2 cellular contexts compared by ENCODE assay signal in the genomic region with DNA sequence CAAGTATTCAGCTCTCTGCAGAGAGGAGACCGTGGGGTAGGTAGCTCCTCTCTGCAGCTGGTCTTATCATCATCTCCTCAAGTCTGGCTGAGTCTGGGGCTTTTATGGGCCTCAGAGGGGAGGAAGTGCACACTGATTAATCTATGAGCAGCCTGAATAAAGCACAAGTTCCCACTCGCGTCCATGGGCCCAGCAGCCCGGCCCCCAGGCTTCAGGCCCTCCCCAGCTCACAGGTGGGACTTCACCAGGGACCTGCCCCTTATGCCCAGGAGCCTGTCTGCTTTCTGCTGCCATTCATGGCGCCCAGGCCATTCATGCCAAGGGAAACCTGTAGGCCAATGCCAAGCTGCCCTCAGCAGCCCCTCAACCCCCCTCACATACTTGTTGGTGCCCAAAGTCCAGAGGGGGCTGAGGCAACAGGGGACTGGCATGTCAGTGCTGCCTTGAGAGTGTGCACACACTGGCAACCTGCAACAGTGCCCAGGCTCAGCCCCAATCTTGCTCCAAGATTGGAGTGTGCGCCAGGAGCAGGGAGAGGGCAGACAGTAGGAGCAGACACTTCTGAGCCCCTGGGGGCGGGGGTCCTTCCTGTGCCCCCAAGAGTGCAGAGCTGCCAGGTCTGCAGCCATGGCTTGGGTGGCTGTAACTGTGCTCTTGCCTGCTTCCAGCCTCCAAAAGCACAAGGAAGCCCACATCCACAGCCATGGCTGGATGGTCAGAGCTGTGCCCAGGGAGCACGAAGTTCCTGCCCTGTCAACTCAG.
TF ChIP-seq lines count a peak whose summit lies in the region.

No MANE protein-coding gene starts in this region.

TF ChIP-seq in GM23338, 12 proteins besides CTCF, POLR2A, EP300 and RAD21:
- TF ChIP-seq POLR2AphosphoS5 (IDR thresholded peaks at IDR 0.05; ENCODE audit: low read depth) (no peak), CREB1 (CRISPR knock-in tag; IDR thresholded peaks at IDR 0.05; ENCODE audit: low read depth) (no peak), EZH2 (IDR thresholded peaks at IDR 0.05; ENCODE audit: low read depth, unreplicated experiment) (no peak)

TF ChIP-seq in H1, 55 proteins besides CTCF, POLR2A, EP300 and RAD21:
- TF ChIP-seq EGR1 (IDR thresholded peaks at IDR 0.05; ENCODE audit: borderline replicate concordance, low read depth, low read length) (no peak), HDAC2 (IDR thresholded peaks at IDR 0.05; ENCODE audit: borderline replicate concordance in 1 of 2, low read depth in 2 of 2, low read length in 2 of 2) (no peak), TBP (IDR thresholded peaks at IDR 0.05; ENCODE audit: low read depth, low read length) (no peak), CREB1 (IDR thresholded peaks at IDR 0.05) (no peak), NRF1 (IDR thresholded peaks at IDR 0.05; ENCODE audit: low read depth, low read length) (no peak), SIN3A (conservative IDR thresholded peaks at IDR 0.05 in 1 of 2, IDR thresholded peaks at IDR 0.05 in 1 of 2; ENCODE audit: low read depth in 1 of 2, low read length in 2 of 2) (no peak), TAF1 (IDR thresholded peaks at IDR 0.05; ENCODE audit: low read depth, low read length) (no peak), KDM4A (IDR thresholded peaks at IDR 0.05; ENCODE audit: low read depth, low read length, severe bottlenecking) (no peak), CBX5 (IDR thresholded peaks at IDR 0.05; ENCODE audit: low read depth, low read length) (no peak), SAP30 (IDR thresholded peaks at IDR 0.05; ENCODE audit: insufficient read depth, insufficient replicate concordance, low read length) (no peak), BACH1 (IDR thresholded peaks at IDR 0.05; ENCODE audit: low read length) (no peak), CTBP2 (IDR thresholded peaks at IDR 0.05; ENCODE audit: borderline replicate concordance, insufficient read depth, insufficient read length, low read length) (no peak), JUND (IDR thresholded peaks at IDR 0.05; ENCODE audit: low read length) (no peak), SP4 (IDR thresholded peaks at IDR 0.05; ENCODE audit: low read length) (no peak), TAF7 (optimal IDR thresholded peaks at IDR 0.05; ENCODE audit: borderline replicate concordance, low read depth, low read length) (no peak), POU5F1 (IDR thresholded peaks at IDR 0.05; ENCODE audit: low read depth, low read length) (no peak), GABPA (IDR thresholded peaks at IDR 0.05; ENCODE audit: borderline replicate concordance, insufficient read depth, low read length) (no peak), ASH2L (IDR thresholded peaks at IDR 0.05; ENCODE audit: low read length) (no peak)
- TF ChIP-seq, protein P1, sequence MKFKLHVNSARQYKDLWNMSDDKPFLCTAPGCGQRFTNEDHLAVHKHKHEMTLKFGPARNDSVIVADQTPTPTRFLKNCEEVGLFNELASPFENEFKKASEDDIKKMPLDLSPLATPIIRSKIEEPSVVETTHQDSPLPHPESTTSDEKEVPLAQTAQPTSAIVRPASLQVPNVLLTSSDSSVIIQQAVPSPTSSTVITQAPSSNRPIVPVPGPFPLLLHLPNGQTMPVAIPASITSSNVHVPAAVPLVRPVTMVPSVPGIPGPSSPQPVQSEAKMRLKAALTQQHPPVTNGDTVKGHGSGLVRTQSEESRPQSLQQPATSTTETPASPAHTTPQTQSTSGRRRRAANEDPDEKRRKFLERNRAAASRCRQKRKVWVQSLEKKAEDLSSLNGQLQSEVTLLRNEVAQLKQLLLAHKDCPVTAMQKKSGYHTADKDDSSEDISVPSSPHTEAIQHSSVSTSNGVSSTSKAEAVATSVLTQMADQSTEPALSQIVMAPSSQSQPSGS (IDR thresholded peaks at IDR 0.05; ENCODE audit: low read length): no peak
- TF ChIP-seq, protein P2, sequence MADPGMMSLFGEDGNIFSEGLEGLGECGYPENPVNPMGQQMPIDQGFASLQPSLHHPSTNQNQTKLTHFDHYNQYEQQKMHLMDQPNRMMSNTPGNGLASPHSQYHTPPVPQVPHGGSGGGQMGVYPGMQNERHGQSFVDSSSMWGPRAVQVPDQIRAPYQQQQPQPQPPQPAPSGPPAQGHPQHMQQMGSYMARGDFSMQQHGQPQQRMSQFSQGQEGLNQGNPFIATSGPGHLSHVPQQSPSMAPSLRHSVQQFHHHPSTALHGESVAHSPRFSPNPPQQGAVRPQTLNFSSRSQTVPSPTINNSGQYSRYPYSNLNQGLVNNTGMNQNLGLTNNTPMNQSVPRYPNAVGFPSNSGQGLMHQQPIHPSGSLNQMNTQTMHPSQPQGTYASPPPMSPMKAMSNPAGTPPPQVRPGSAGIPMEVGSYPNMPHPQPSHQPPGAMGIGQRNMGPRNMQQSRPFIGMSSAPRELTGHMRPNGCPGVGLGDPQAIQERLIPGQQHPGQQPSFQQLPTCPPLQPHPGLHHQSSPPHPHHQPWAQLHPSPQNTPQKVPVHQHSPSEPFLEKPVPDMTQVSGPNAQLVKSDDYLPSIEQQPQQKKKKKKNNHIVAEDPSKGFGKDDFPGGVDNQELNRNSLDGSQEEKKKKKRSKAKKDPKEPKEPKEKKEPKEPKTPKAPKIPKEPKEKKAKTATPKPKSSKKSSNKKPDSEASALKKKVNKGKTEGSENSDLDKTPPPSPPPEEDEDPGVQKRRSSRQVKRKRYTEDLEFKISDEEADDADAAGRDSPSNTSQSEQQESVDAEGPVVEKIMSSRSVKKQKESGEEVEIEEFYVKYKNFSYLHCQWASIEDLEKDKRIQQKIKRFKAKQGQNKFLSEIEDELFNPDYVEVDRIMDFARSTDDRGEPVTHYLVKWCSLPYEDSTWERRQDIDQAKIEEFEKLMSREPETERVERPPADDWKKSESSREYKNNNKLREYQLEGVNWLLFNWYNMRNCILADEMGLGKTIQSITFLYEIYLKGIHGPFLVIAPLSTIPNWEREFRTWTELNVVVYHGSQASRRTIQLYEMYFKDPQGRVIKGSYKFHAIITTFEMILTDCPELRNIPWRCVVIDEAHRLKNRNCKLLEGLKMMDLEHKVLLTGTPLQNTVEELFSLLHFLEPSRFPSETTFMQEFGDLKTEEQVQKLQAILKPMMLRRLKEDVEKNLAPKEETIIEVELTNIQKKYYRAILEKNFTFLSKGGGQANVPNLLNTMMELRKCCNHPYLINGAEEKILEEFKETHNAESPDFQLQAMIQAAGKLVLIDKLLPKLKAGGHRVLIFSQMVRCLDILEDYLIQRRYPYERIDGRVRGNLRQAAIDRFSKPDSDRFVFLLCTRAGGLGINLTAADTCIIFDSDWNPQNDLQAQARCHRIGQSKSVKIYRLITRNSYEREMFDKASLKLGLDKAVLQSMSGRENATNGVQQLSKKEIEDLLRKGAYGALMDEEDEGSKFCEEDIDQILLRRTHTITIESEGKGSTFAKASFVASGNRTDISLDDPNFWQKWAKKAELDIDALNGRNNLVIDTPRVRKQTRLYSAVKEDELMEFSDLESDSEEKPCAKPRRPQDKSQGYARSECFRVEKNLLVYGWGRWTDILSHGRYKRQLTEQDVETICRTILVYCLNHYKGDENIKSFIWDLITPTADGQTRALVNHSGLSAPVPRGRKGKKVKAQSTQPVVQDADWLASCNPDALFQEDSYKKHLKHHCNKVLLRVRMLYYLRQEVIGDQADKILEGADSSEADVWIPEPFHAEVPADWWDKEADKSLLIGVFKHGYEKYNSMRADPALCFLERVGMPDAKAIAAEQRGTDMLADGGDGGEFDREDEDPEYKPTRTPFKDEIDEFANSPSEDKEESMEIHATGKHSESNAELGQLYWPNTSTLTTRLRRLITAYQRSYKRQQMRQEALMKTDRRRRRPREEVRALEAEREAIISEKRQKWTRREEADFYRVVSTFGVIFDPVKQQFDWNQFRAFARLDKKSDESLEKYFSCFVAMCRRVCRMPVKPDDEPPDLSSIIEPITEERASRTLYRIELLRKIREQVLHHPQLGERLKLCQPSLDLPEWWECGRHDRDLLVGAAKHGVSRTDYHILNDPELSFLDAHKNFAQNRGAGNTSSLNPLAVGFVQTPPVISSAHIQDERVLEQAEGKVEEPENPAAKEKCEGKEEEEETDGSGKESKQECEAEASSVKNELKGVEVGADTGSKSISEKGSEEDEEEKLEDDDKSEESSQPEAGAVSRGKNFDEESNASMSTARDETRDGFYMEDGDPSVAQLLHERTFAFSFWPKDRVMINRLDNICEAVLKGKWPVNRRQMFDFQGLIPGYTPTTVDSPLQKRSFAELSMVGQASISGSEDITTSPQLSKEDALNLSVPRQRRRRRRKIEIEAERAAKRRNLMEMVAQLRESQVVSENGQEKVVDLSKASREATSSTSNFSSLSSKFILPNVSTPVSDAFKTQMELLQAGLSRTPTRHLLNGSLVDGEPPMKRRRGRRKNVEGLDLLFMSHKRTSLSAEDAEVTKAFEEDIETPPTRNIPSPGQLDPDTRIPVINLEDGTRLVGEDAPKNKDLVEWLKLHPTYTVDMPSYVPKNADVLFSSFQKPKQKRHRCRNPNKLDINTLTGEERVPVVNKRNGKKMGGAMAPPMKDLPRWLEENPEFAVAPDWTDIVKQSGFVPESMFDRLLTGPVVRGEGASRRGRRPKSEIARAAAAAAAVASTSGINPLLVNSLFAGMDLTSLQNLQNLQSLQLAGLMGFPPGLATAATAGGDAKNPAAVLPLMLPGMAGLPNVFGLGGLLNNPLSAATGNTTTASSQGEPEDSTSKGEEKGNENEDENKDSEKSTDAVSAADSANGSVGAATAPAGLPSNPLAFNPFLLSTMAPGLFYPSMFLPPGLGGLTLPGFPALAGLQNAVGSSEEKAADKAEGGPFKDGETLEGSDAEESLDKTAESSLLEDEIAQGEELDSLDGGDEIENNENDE (IDR thresholded peaks at IDR 0.05; ENCODE audit: insufficient replicate concordance, low read length): no peak
